In the genomic region with DNA sequence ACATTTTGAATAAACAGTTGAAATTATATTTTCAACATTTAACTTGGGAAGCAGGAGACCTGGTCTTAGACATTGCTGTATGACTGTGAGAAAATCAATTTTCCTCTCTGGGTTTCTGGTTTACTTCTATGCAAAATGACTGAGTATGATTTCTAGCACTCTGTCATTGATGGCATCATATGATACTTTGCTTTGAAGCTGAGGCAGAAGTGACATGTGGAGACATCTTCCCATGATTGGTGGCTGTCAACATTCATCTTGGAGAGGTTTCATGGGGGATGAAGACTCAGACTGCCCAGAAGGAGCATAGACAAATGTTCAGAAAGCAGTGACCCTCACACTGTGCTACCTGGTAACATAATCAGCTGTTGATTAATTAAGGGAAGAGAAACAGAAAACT, we compare ENCODE assay signal across 6 cellular contexts.
"Had no signal": no experiment of that assay in that cellular context is flagged by ENCODE, and none has a peak within 500 bp of the region (broad histone marks: within the 10 kb centered on the region; RNA-seq: fewer than 3 reads in every experiment).

No MANE protein-coding gene starts in this region.

- H3K4me2 ChIP-seq: GM23338 had no signal

- DNase-seq: H9, HCEC 1CT, IMR-90, KG1 had no signal

- H3K4me3 ChIP-seq: GM23338, K562 had no signal

- H2AFZ ChIP-seq: GM23338 had no signal

- ATAC-seq: GM23338, K562 had no signal
